In the genomic region with DNA sequence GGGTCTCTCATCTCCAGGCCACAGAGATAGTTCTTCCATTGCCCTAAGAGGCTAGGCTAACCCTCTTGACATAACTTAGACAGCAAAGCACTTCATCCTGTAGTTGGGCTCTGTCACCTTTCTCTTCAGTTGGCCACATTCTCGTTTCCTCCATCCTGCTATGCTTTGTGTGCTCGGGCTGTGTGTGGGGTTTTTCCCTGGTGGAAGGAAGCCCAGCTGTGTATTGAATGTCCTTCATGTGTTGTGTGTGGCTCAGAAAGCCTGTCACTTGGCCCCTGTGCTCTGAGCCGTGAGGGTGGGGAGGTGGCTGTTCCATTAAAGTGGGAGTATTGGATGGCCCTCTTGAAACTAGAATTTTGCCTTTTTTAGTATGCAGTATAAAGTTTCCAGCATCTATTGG, we compare ENCODE assay signal across 13 cellular contexts. TPM values are rescaled to one million over a fixed set of nuclear protein-coding genes. Genes with fewer than 3 reads are reported as not detected.
A peak's percentile ranks its signal among the peaks of the same experiment; 100 is the strongest.
DNase-seq lines count a peak whose midpoint lies in the region; ATAC-seq and TF ChIP-seq lines count a peak whose summit lies in the region.
"Had no signal": no experiment of that assay in that cellular context is flagged by ENCODE, and none has a peak within 500 bp of the region (broad histone marks: within the 10 kb centered on the region; RNA-seq: fewer than 3 reads in every experiment).

No MANE protein-coding gene starts in this region.

- H3K36me3 ChIP-seq in upper lobe of left lung = peaks cover 7 to 28% (median 16%) of the 10 kb centered on the region in 4 donors

- no peak for TF ChIP-seq CTCF in upper lobe of left lung (IDR thresholded peaks at IDR 0.05)

- no peak for TF ChIP-seq POLR2A in upper lobe of left lung (IDR thresholded peaks at IDR 0.05)

- no peak overlapping the region for H3K4me3 ChIP-seq in upper lobe of left lung
- H3K4me3 ChIP-seq: heart left ventricle, pancreas had no signal

- WGBS in upper lobe of left lung, 2 donors = 56 to 70% methylated on average over 3 of the region's 3 CpGs

- H3K9me3 ChIP-seq in upper lobe of left lung = no peaks in the 10 kb centered on the region
- H3K9me3 ChIP-seq: heart left ventricle, pancreas had no signal

- no peaks in the 10 kb centered on the region for H3K27me3 ChIP-seq in upper lobe of left lung
- H3K27me3 ChIP-seq: heart left ventricle, pancreas had no signal

- no peaks in the 10 kb centered on the region for H3K4me1 ChIP-seq in upper lobe of left lung
- H3K4me1 ChIP-seq: heart left ventricle had no signal

- TF ChIP-seq EP300 in upper lobe of left lung (IDR thresholded peaks at IDR 0.05) = no peak

- ATAC-seq in GM18498 (IDR thresholded peaks at IDR 0.05; ENCODE audit: unreplicated experiment) (peak; percentile 78), GM19438 (IDR thresholded peaks at IDR 0.05; ENCODE audit: low read depth, unreplicated experiment) (peak; percentile 92), HG02798 (IDR thresholded peaks at IDR 0.05; ENCODE audit: poor library complexity, unreplicated experiment) (peak; percentile 92), HG03469 (IDR thresholded peaks at IDR 0.05; ENCODE audit: unreplicated experiment) (peak; percentile 58), upper lobe of left lung (ENCODE audit: low FRiP score in 2 of 2) (no peak)
- ATAC-seq: effector memory CD8-positive, alpha-beta T cell had no signal

- H3K27ac ChIP-seq in upper lobe of left lung = no peak overlapping the region
- H3K27ac ChIP-seq: heart left ventricle, pancreas had no signal

- DNase-seq in upper lobe of left lung (no peak), DMS53 treated with DMSO at 0.1 percent for 48 hours (lab: John Stamatoyannopoulos, UW; ENCODE audit: unreplicated experiment) (no peak), HPDE6-E6E7 (ENCODE audit: extremely low spot score) (no peak), C1 segment of cervical spinal cord (lab: John Stamatoyannopoulos, UW) (no peak)
- DNase-seq: effector memory CD8-positive, alpha-beta T cell; heart left ventricle; NCI-H1930; pancreas; stimulated activated naive CD4-positive, alpha-beta T cell treated with Interleukin-2 at 50 U/mL for 16 hours had no signal

RNA-seq across cellular contexts. Expression of a gene that starts 8.8 kb away (rescaled TPM):
- 10 to 100 TPM; 10.0 to 34.6 (median 13.2) TPM for total RNA-seq in upper lobe of left lung

RNA-seq across cellular contexts. Expression of a gene that starts 33.6 kb away (rescaled TPM):
- 1 to 10 TPM; 4.1 to 9.4 (median 8.0) TPM for total RNA-seq in upper lobe of left lung

Comparison
In these comparisons a context has a peak if more than half of its experiments do, and no peak if none do; other contexts are left out.
1. ATAC-seq: peak in GM18498 (single experiment), GM19438 (single experiment), HG02798 (single experiment) and HG03469 (single experiment); none in upper lobe of left lung (0 of 2).